In the genomic region with DNA sequence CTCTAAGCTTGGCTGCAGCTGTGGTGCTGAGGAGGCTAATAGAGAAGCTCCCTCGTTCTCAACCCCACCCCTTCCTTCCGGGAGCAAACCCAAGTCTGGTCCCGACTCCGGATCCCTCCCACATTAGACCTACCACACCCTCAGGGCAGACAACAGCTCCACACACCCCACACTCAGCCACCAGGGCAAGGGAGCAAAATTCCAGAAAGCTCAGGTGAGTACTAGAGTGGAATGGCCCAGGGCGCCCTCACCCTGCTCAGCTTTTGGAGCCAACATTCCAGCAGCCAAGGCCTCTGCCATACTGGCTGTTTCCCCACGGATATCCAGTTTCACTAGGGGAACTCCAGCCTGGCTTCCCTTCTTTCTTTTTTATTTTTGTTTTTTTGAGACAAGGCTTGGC, we compare ENCODE assay signal across 7 cellular contexts. TPM values are rescaled to one million over a fixed set of nuclear protein-coding genes. Genes with fewer than 3 reads are reported as not detected.
DNase-seq lines count a peak whose midpoint lies in the region; ATAC-seq and TF ChIP-seq lines count a peak whose summit lies in the region.
"Not testable (repeated sequence)": the region's sequence is repeated elsewhere in the genome, so short reads cannot be mapped to it uniquely, and the experiment has no call there.

No MANE protein-coding gene starts in this region.

- not testable (repeated sequence) for H3K27me3 ChIP-seq in PC-3 (ENCODE audit: low read length); breast epithelium; right lobe of liver; gastrocnemius medialis

- not testable (repeated sequence) for H3K4me1 Mint-ChIP-seq in activated T-helper 2 cell treated with anti-CD3 and anti-CD28 coated beads, Interferon-gamma antibody, Interleukin-2, Interleukin-4, amounts not matched to agents 10 μg/mL and 5 μg/mL and 100 μg/mL, durations not matched to agents 14 hours and 24 hours and 36 hours (ENCODE audit: low read depth)

- not testable (repeated sequence) for H3K4me2 ChIP-seq in PC-3 (ENCODE audit: low read length)

- ATAC-seq in PC-3 (peak; percentile 28), Right ventricle myocardium superior (ENCODE audit: poor library complexity) (peak; percentile 41), right lobe of liver (peak; percentile 15 to 62 (median 46)), gastrocnemius medialis (peak; percentile 42 to 57)

- BruUV-seq in PC-3 (replicated peaks; lab: Mats Ljungman, UMichigan) = not testable (repeated sequence)

- not testable (repeated sequence) for H3K9ac ChIP-seq in PC-3 (ENCODE audit: low read length)

- H3K4me3 Mint-ChIP-seq in activated T-helper 2 cell treated with anti-CD3 and anti-CD28 coated beads, Interferon-gamma antibody, Interleukin-2, Interleukin-4, amounts not matched to agents 10 μg/mL and 5 μg/mL and 100 μg/mL, durations not matched to agents 14 hours and 24 hours and 36 hours (ENCODE audit: low read depth) = not testable (repeated sequence)

- not testable (repeated sequence) for H4K20me1 ChIP-seq in PC-3 (ENCODE audit: low read length)

- CTCF ChIA-PET in PC-3 (lab: Charles Lee) = not testable (repeated sequence)

- intact Hi-C loops in PC-3 (cut with micrococcal nuclease); activated T-helper 2 cell treated with anti-CD3 and anti-CD28 coated beads, Interferon-gamma antibody, Interleukin-2, Interleukin-4, amounts not matched to agents 10 μg/mL and 5 μg/mL and 100 μg/mL, durations not matched to agents 14 hours and 24 hours and 36 hours (cut with micrococcal nuclease); breast epithelium (cut with DNase I; ENCODE audit: low total_unique reads); Right ventricle myocardium superior (cut with DNase I); right lobe of liver (cut with DNase I); gastrocnemius medialis (cut with DNase I; ENCODE audit: low total_unique reads): not testable (repeated sequence)

- POLR2A ChIA-PET in PC-3 (lab: Charles Lee; ENCODE audit: unreplicated experiment) = not testable (repeated sequence)

- H3K9me3 ChIP-seq in PC-3 (ENCODE audit: low read length); breast epithelium; right lobe of liver; gastrocnemius medialis: not testable (repeated sequence)

- not testable (repeated sequence) for H3K36me3 Mint-ChIP-seq in activated T-helper 2 cell treated with anti-CD3 and anti-CD28 coated beads, Interferon-gamma antibody, Interleukin-2, Interleukin-4, amounts not matched to agents 10 μg/mL and 5 μg/mL and 100 μg/mL, durations not matched to agents 14 hours and 24 hours and 36 hours (ENCODE audit: low read depth)

- not testable (repeated sequence) for TF ChIP-seq CTCF in PC-3 (conservative IDR thresholded peaks at IDR 0.05; ENCODE audit: low read depth, low read length); breast epithelium (IDR thresholded peaks at IDR 0.05); right lobe of liver (IDR thresholded peaks at IDR 0.05); gastrocnemius medialis (IDR thresholded peaks at IDR 0.05 in 4 of 5, conservative IDR thresholded peaks at IDR 0.05 in 1 of 5)

- H3K4me1 ChIP-seq in PC-3 (ENCODE audit: insufficient read depth, low read length); breast epithelium; right lobe of liver; gastrocnemius medialis: not testable (repeated sequence)

- not testable (repeated sequence) for TF ChIP-seq POLR2A in breast epithelium (IDR thresholded peaks at IDR 0.05); right lobe of liver (IDR thresholded peaks at IDR 0.05); gastrocnemius medialis (IDR thresholded peaks at IDR 0.05)

- H3K9me2 ChIP-seq in PC-3 (replicated peaks; ENCODE audit: low read length) = not testable (repeated sequence)

- H2AFZ ChIP-seq in PC-3 (ENCODE audit: low read length) = not testable (repeated sequence)

- H3K27ac Mint-ChIP-seq in activated T-helper 2 cell treated with anti-CD3 and anti-CD28 coated beads, Interferon-gamma antibody, Interleukin-2, Interleukin-4, amounts not matched to agents 10 μg/mL and 5 μg/mL and 100 μg/mL, durations not matched to agents 14 hours and 24 hours and 36 hours = not testable (repeated sequence)

- not testable (repeated sequence) for H3K36me3 ChIP-seq in PC-3 (ENCODE audit: low read depth, low read length); breast epithelium; right lobe of liver; gastrocnemius medialis

- 27% methylated on average over 3 of the region's 6 CpGs for WGBS in right lobe of liver (ENCODE audit: insufficient coverage, low coverage, low lambda C conversion rate, missing lambda C conversion rate)

- not testable (repeated sequence) for DNase-seq in PC-3, Right ventricle myocardium superior
- peak; percentile 29 to 37 for DNase-seq in activated CD4-positive, alpha-beta T cell treated with anti-CD3 and anti-CD28 coated beads, Interleukin-2, amount 50 U/mL, for 4 hours
- DNase-seq in activated T-helper 2 cell treated with anti-CD3 and anti-CD28 coated beads, Interferon-gamma antibody, Interleukin-2, Interleukin-4, amounts not matched to agents 10 μg/mL and 5 μg/mL and 100 μg/mL, durations not matched to agents 14 hours and 24 hours and 36 hours (ENCODE audit: low spot score) = peak; percentile 10
- DNase-seq in breast epithelium (ENCODE audit: low spot score in 2 of 2) (peak; percentile 52 to 93), right lobe of liver (peak in 2 of 3 donors; percentile 23 to 42), gastrocnemius medialis (peak in 1 of 2 donors; percentile 53)

- H3K27me3 Mint-ChIP-seq in activated T-helper 2 cell treated with anti-CD3 and anti-CD28 coated beads, Interferon-gamma antibody, Interleukin-2, Interleukin-4, amounts not matched to agents 10 μg/mL and 5 μg/mL and 100 μg/mL, durations not matched to agents 14 hours and 24 hours and 36 hours (ENCODE audit: low read depth) = not testable (repeated sequence)

- H3K4me3 ChIP-seq in PC-3 (ENCODE audit: low read length); breast epithelium; right lobe of liver; gastrocnemius medialis: not testable (repeated sequence)

- H3K9me3 Mint-ChIP-seq in activated T-helper 2 cell treated with anti-CD3 and anti-CD28 coated beads, Interferon-gamma antibody, Interleukin-2, Interleukin-4, amounts not matched to agents 10 μg/mL and 5 μg/mL and 100 μg/mL, durations not matched to agents 14 hours and 24 hours and 36 hours = not testable (repeated sequence)

- not testable (repeated sequence) for H3K79me2 ChIP-seq in PC-3 (ENCODE audit: low read length)

- H3F3A ChIP-seq in PC-3 (ENCODE audit: low read length, unreplicated experiment) = not testable (repeated sequence)

- in situ Hi-C loops in gastrocnemius medialis (cut with MboI; ENCODE audit: low sequenced_read_pairs in 4 of 4) = not testable (repeated sequence)

- H3K27ac ChIP-seq in PC-3 (ENCODE audit: low read length); breast epithelium; right lobe of liver: not testable (repeated sequence)
- H3K27ac ChIP-seq in gastrocnemius medialis = peak overlapping the region in 1 of 4 donors; percentile 56

RNA-seq across cellular contexts. Expression of gene SULT1A3, which starts 10.0 kb away (rescaled TPM):
- 8.5 and 14.6 TPM in 2 replicates for total RNA-seq in PC-3 (2014; rRNA removed)
- total RNA-seq in activated T-helper 2 cell treated with anti-CD3 and anti-CD28 coated beads, Interferon-gamma antibody, Interleukin-2, Interleukin-4, amounts not matched to agents 10 μg/mL and 5 μg/mL and 100 μg/mL, durations not matched to agents 14 hours and 24 hours and 36 hours = 13.6 and 19.1 TPM in 2 replicates
- 10 to 100 TPM; 12.3 to 27.0 (median 15.7) TPM for total RNA-seq in breast epithelium
- 3.3 TPM for total RNA-seq in Right ventricle myocardium superior
- 10 to 100 TPM in 5 of 6 experiments, 1 to 10 TPM in 1; 8.5 to 29.0 (median 11.9) TPM for total RNA-seq in right lobe of liver
- total RNA-seq in gastrocnemius medialis = 10 to 100 TPM in 1 of 4 donors, 1 to 10 TPM in 2, not detected in 1; 4.9 to 11.3 (median 9.2) TPM

RNA-seq across cellular contexts. Expression of gene SLX1A, which starts 15.4 kb away (rescaled TPM):
- 83.4 and 91.9 TPM in 2 replicates for total RNA-seq in PC-3 (2014; rRNA removed)
- total RNA-seq in activated T-helper 2 cell treated with anti-CD3 and anti-CD28 coated beads, Interferon-gamma antibody, Interleukin-2, Interleukin-4, amounts not matched to agents 10 μg/mL and 5 μg/mL and 100 μg/mL, durations not matched to agents 14 hours and 24 hours and 36 hours = 58.4 and 65.3 TPM in 2 replicates
- total RNA-seq in breast epithelium = 10 to 100 TPM; 27.4 to 59.0 (median 34.7) TPM
- total RNA-seq in Right ventricle myocardium superior = 16.2 TPM
- 10 to 100 TPM; 15.5 to 83.2 (median 36.4) TPM for total RNA-seq in right lobe of liver
- total RNA-seq in gastrocnemius medialis = 100 to 1,000 TPM in 1 of 4 donors, 10 to 100 TPM in 3; 23.6 to 103 (median 45.7) TPM

RNA-seq across cellular contexts. Expression of gene BOLA2B, which starts 15.6 kb away (rescaled TPM):
- 143 and 162 TPM in 2 replicates for total RNA-seq in PC-3 (2014; rRNA removed)
- 225 and 245 TPM in 2 replicates for total RNA-seq in activated T-helper 2 cell treated with anti-CD3 and anti-CD28 coated beads, Interferon-gamma antibody, Interleukin-2, Interleukin-4, amounts not matched to agents 10 μg/mL and 5 μg/mL and 100 μg/mL, durations not matched to agents 14 hours and 24 hours and 36 hours
- 100 to 1,000 TPM; 125 to 267 (median 258) TPM for total RNA-seq in breast epithelium
- 48.7 TPM for total RNA-seq in Right ventricle myocardium superior
- 100 to 1,000 TPM in 1 of 6 experiments, 10 to 100 TPM in 5; 22.9 to 139 (median 25.6) TPM for total RNA-seq in right lobe of liver
- 100 to 1,000 TPM in 3 of 4 donors, 10 to 100 TPM in 1; 96.7 to 228 (median 140) TPM for total RNA-seq in gastrocnemius medialis

RNA-seq across cellular contexts. Expression of gene CORO1A, which starts 25.6 kb away (rescaled TPM):
- 8.4 and 10.3 TPM in 2 replicates for total RNA-seq in PC-3 (2014; rRNA removed)
- 843 and 845 TPM in 2 replicates for total RNA-seq in activated T-helper 2 cell treated with anti-CD3 and anti-CD28 coated beads, Interferon-gamma antibody, Interleukin-2, Interleukin-4, amounts not matched to agents 10 μg/mL and 5 μg/mL and 100 μg/mL, durations not matched to agents 14 hours and 24 hours and 36 hours
- total RNA-seq in breast epithelium = 10 to 100 TPM; 24.4 to 30.9 (median 24.9) TPM
- total RNA-seq in Right ventricle myocardium superior = 8.4 TPM
- 10 to 100 TPM in 1 of 6 experiments, 1 to 10 TPM in 5; 7.0 to 15.2 (median 7.9) TPM for total RNA-seq in right lobe of liver
- 1 to 10 TPM in 3 of 4 donors, under 1 TPM in 1; 0.44 to 8.9 (median 5.8) TPM for total RNA-seq in gastrocnemius medialis

RNA-seq across cellular contexts. Expression of gene NPIPB13, which starts 39.2 kb away (rescaled TPM):
- total RNA-seq in PC-3 (2014; rRNA removed) = 0.29 and 4.3 TPM in 2 replicates
- total RNA-seq in activated T-helper 2 cell treated with anti-CD3 and anti-CD28 coated beads, Interferon-gamma antibody, Interleukin-2, Interleukin-4, amounts not matched to agents 10 μg/mL and 5 μg/mL and 100 μg/mL, durations not matched to agents 14 hours and 24 hours and 36 hours = 14.9 and 16.8 TPM in 2 replicates
- total RNA-seq in breast epithelium = 10 to 100 TPM in 2 of 3 donors, 1 to 10 TPM in 1; 5.9 to 14.0 (median 10.2) TPM
- 5.9 TPM for total RNA-seq in Right ventricle myocardium superior
- total RNA-seq in right lobe of liver = 10 to 100 TPM in 1 of 6 experiments, 1 to 10 TPM in 4, under 1 TPM in 1; 0.99 to 11.2 (median 6.7) TPM
- total RNA-seq in gastrocnemius medialis = 10 to 100 TPM in 1 of 4 donors, 1 to 10 TPM in 1, under 1 TPM in 2; 0.62 to 10.4 (median 0.91) TPM
